In genomic region chr7:151824285-151824950, GRCh38 we compare ENCODE assay signal across 18 cellular contexts. TPM values are rescaled to one million over a fixed set of nuclear protein-coding genes. Genes with fewer than 3 reads are reported as not detected.
DNase-seq lines count a peak whose midpoint lies in the region; ATAC-seq and TF ChIP-seq lines count a peak whose summit lies in the region.
"Had no signal": no experiment of that assay in that cellular context is flagged by ENCODE, and none has a peak within 500 bp of the region (broad histone marks: within the 10 kb centered on the region; RNA-seq: fewer than 3 reads in every experiment).

No MANE protein-coding gene starts in this region.

- H3K27ac ChIP-seq in A673 (ENCODE audit: low read depth, low read length, poor library complexity, severe bottlenecking) (no peak overlapping the region), heart left ventricle (peak overlapping the region in 1 of 12 donors; percentile 12)
- H3K27ac ChIP-seq: tibial artery had no signal

- intact Hi-C loops in A673 (cut with micrococcal nuclease; ENCODE audit: unreplicated experiment) (no loop called here), heart left ventricle (cut with DNase I) (no loop called here)

- no peak for TF ChIP-seq POLR2A in heart left ventricle (IDR thresholded peaks at IDR 0.05)

- H3K36me3 ChIP-seq in A673 (ENCODE audit: insufficient read depth, low read length, poor library complexity, severe bottlenecking) (no peaks in the 10 kb centered on the region), adipocyte (ENCODE audit: control insufficient read depth, insufficient read depth, low read length, severe bottlenecking) (no peaks in the 10 kb centered on the region), heart left ventricle (no peaks in the 10 kb centered on the region)
- H3K36me3 ChIP-seq: tibial artery had no signal

- peak overlapping the region; percentile 2 for H3K9ac ChIP-seq in adipocyte (ENCODE audit: low read length)

- CTCF ChIA-PET in A673 (lab: Charles Lee), result no interaction called here

- TF ChIP-seq CTCF in A673 (conservative IDR thresholded peaks at IDR 0.05; ENCODE audit: low read depth, low read length), result no peak
- no peak for TF ChIP-seq CTCF in heart left ventricle (IDR thresholded peaks at IDR 0.05)

- H3K4me3 ChIP-seq in A673 (ENCODE audit: low read depth, low read length, poor library complexity, severe bottlenecking), result no peak overlapping the region
- peak overlapping the region; percentile 12 for H3K4me3 ChIP-seq in adipocyte (ENCODE audit: low read length)
- peak overlapping the region in 6 of 12 donors; percentile 7 to 39 (median 12) for H3K4me3 ChIP-seq in heart left ventricle
- H3K4me3 ChIP-seq: tibial artery had no signal

- ATAC-seq in heart left ventricle (peak in 3 of 4 donors; percentile 16 to 30 (median 17)), GM21515 (IDR thresholded peaks at IDR 0.05; ENCODE audit: unreplicated experiment) (no peak)
- ATAC-seq: left colon had no signal

- peaks cover 30% of the 10 kb centered on the region for H3K4me1 ChIP-seq in A673 (ENCODE audit: insufficient read depth, low read length, poor library complexity, severe bottlenecking)
- peaks cover 3% of the 10 kb centered on the region for H3K4me1 ChIP-seq in adipocyte (ENCODE audit: control insufficient read depth, insufficient read depth, low read length)
- peaks cover 0 to 40% (median 15%) of the 10 kb centered on the region in 12 donors for H3K4me1 ChIP-seq in heart left ventricle

- DNase-seq in A673 (ENCODE audit: low spot score) (peak; percentile 44), adipocyte (ENCODE audit: low read depth) (peak; percentile 2), heart left ventricle (peak in 1 of 5 donors; percentile 20), putamen (ENCODE audit: low spot score) (peak; percentile 19), SKM-1 (lab: John Stamatoyannopoulos, UW; ENCODE audit: unreplicated experiment) (no peak), amygdala (lab: John Stamatoyannopoulos, UW) (no peak)
- no peak for DNase-seq in stimulated activated CD4-positive, alpha-beta T cell treated with anti-CD3 and anti-CD28 coated beads, Interleukin-4, amount 100 ng/mL, for 4 hours
- DNase-seq: activated effector memory CD4-positive, alpha-beta T cell treated with Interleukin-2 at 50 U/mL for 16 hours; amniotic stem cell; cortex of kidney; left colon; naive B cell; NCI-H1694; NCI-H510A treated with DMSO at 0.1 percent for 48 hours; stimulated activated CD4-positive, alpha-beta T cell treated with anti-CD3 and anti-CD28 coated beads, Interleukin-2, amount 100 ng/mL, for 48 hours; stimulated activated CD8-positive, alpha-beta memory T cell treated with anti-CD3 and anti-CD28 coated beads, Interleukin-4, amount 100 ng/mL, for 48 hours; tibial artery had no signal

- no TSS peak for BruUV-seq in A673 (replicated peaks; lab: Mats Ljungman, UMichigan)

- H3K9me3 ChIP-seq in A673 (ENCODE audit: low read depth, low read length, poor library complexity, severe bottlenecking) (no peaks in the 10 kb centered on the region), adipocyte (ENCODE audit: control insufficient read depth, low read length) (no peaks in the 10 kb centered on the region), heart left ventricle (no peaks in the 10 kb centered on the region)
- H3K9me3 ChIP-seq: tibial artery had no signal

- POLR2A ChIA-PET in A673 (lab: Charles Lee; ENCODE audit: low non-redundant PET), result no interaction called here

- 59 to 70% (median 64%) methylated on average over 17 of the region's 17 CpGs for WGBS in heart left ventricle, 4 donors

- H3K27me3 ChIP-seq in A673 (replicated peaks; ENCODE audit: insufficient read depth, low read depth, low read length, poor library complexity), result no peaks in the 10 kb centered on the region
- peaks cover 32% of the 10 kb centered on the region for H3K27me3 ChIP-seq in adipocyte (replicated peaks; ENCODE audit: control insufficient read depth, insufficient read depth, low read length)
- no peaks in the 10 kb centered on the region for H3K27me3 ChIP-seq in heart left ventricle

RNA-seq across cellular contexts. Expression of gene PRKAG2, which starts 52.5 kb away (rescaled TPM):
- total RNA-seq in A673 (2021) (10.3 and 11.6 TPM in 2 replicates), heart left ventricle (100 to 1,000 TPM in 7 of 9 donors, 10 to 100 TPM in 2; 50.2 to 179 (median 108) TPM)
- polyA plus RNA-seq in heart left ventricle, result 100 to 1,000 TPM in 1 of 2 donors, 10 to 100 TPM in 1; 61.3 to 119 TPM

Comparison
In these comparisons a context has a peak if more than half of its experiments do, and no peak if none do; other contexts are left out.
1. DNase-seq: peak in A673 (single experiment), adipocyte (single experiment) and putamen (single experiment); none in SKM-1 (single experiment), amygdala (0 of 56) and stimulated activated CD4-positive, alpha-beta T cell treated with anti-CD3 and anti-CD28 coated beads, Interleukin-4, amount 100 ng/mL, for 4 hours (0 of 2).